8 cellular contexts compared by ENCODE assay signal in the genomic region with DNA sequence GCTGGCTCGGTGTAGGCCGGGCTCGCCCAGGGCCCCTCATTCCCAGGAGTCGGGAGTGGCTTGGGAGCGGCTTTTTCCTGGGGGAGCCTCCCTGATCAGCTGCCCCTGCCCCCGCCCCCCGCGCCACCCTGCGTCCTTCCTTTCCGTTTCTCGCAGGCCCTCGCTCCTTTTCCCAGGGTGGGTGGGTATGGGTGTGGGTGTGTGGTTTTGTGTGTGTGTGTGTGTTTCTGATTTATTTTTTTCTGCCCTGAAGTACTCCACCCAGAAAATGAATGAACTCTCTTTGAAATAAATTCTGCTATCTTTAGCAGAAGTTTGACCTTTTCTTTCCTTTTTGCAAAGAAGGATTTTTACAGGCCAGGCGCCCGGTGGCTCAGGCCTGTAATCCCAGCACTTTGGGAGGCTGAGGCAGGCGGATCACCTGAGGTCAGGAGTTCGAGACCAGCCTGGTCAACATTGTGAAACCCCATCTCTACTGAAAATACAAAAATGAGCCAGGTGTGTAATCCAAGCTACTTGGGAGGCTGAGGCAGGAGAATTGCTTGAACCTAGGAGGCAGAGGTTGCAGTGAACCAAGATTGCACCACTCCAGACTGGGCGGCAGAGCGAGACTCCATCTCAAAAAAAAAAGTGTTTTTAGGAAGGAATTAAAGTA. TPM values are rescaled to one million over a fixed set of nuclear protein-coding genes. Genes with fewer than 3 reads are reported as not detected.
DNase-seq lines count a peak whose midpoint lies in the region; ATAC-seq, FAIRE-seq and TF ChIP-seq lines count a peak whose summit lies in the region.

No MANE protein-coding gene starts in this region.

- peaks cover 38% of the 10 kb centered on the region for H3K36me3 Mint-ChIP-seq in activated naive CD8-positive, alpha-beta T cell treated with anti-CD3 and anti-CD28 coated beads, Interleukin-2, amount 50 U/mL, for 24 hours (ENCODE audit: low read depth)
- peaks cover 35% of the 10 kb centered on the region for H3K36me3 Mint-ChIP-seq in mesothelial cell of epicardium

- no peak for TF ChIP-seq CTCF in mesothelial cell of epicardium (IDR thresholded peaks at IDR 0.05; ENCODE audit: unreplicated experiment)

- in situ Hi-C loops in GM18951 (cut with MboI; ENCODE audit: low sequenced_read_pairs, unreplicated experiment) = no loop called here

- no peaks in the 10 kb centered on the region; the same call in 1 of the 2 replicates for H3K27me3 ChIP-seq in H7 (ENCODE audit: control insufficient read depth, insufficient read depth, low read length)

- H3K4me3 ChIP-seq in H7 (ENCODE audit: insufficient read depth, low read depth, low read length) = no peak overlapping the region

- H3K9me3 Mint-ChIP-seq in activated naive CD8-positive, alpha-beta T cell treated with anti-CD3 and anti-CD28 coated beads, Interleukin-2, amount 50 U/mL, for 24 hours = no peaks in the 10 kb centered on the region
- H3K9me3 Mint-ChIP-seq in mesothelial cell of epicardium = no peaks in the 10 kb centered on the region

- DNase-seq in activated naive CD8-positive, alpha-beta T cell treated with anti-CD3 and anti-CD28 coated beads, Interleukin-2, amount 50 U/mL, for 24 hours = no peak
- DNase-seq in mesothelial cell of epicardium (ENCODE audit: low spot score in 2 of 2, unreplicated experiment in 2 of 2) (no peak), urothelium cell line (ENCODE audit: low spot score) (no peak), cortex of kidney (lab: John Stamatoyannopoulos, UW) (no peak), H7 (no peak)

- no peak for FAIRE-seq in urothelium cell line (lab: Jason Lieb, UNC)

- no peaks in the 10 kb centered on the region; the same call in 1 of the 2 replicates for H3K36me3 ChIP-seq in H7 (replicated peaks; ENCODE audit: control insufficient read depth, insufficient read depth, low read length)

- ATAC-seq in HG03135 (IDR thresholded peaks at IDR 0.05; ENCODE audit: unreplicated experiment) (peak; percentile 8), HG03097 (IDR thresholded peaks at IDR 0.05; ENCODE audit: low FRiP score, unreplicated experiment) (no peak)
- peak; percentile 6 for ATAC-seq in activated naive CD8-positive, alpha-beta T cell treated with anti-CD3 and anti-CD28 coated beads, Interleukin-2, amount 50 U/mL, for 24 hours

- no peaks in the 10 kb centered on the region for H3K27me3 Mint-ChIP-seq in activated naive CD8-positive, alpha-beta T cell treated with anti-CD3 and anti-CD28 coated beads, Interleukin-2, amount 50 U/mL, for 24 hours
- H3K27me3 Mint-ChIP-seq in mesothelial cell of epicardium (ENCODE audit: low read depth) = no peaks in the 10 kb centered on the region

- H3K4me3 Mint-ChIP-seq in activated naive CD8-positive, alpha-beta T cell treated with anti-CD3 and anti-CD28 coated beads, Interleukin-2, amount 50 U/mL, for 24 hours = peak overlapping the region; percentile 81
- H3K4me3 Mint-ChIP-seq in mesothelial cell of epicardium = peak overlapping the region; percentile 51

- peak; percentile 21 for TF ChIP-seq POLR2A in GM18951 (IDR thresholded peaks at IDR 0.05; ENCODE audit: extremely low read depth, insufficient read depth, insufficient read length)

- peak overlapping the region; percentile 88 for H3K27ac Mint-ChIP-seq in activated naive CD8-positive, alpha-beta T cell treated with anti-CD3 and anti-CD28 coated beads, Interleukin-2, amount 50 U/mL, for 24 hours
- H3K27ac Mint-ChIP-seq in mesothelial cell of epicardium = peak overlapping the region; percentile 99

- peaks cover 75% of the 10 kb centered on the region for H3K4me1 Mint-ChIP-seq in activated naive CD8-positive, alpha-beta T cell treated with anti-CD3 and anti-CD28 coated beads, Interleukin-2, amount 50 U/mL, for 24 hours
- H3K4me1 Mint-ChIP-seq in mesothelial cell of epicardium = peaks cover 41% of the 10 kb centered on the region

RNA-seq across cellular contexts. Expression of a gene that starts 30.0 kb away (rescaled TPM):
- 35.6 to 40.9 TPM (median 36.2 TPM) in 3 replicates for total RNA-seq in mesothelial cell of epicardium
- 22.4 and 25.6 TPM in 2 replicates for total RNA-seq in H7 (2014; rRNA removed; shearing (Covaris generic))
